In genomic region chr14:68792022-68792829, GRCh38 we compare ENCODE assay signal across 8 cellular contexts. TPM values are rescaled to one million over a fixed set of nuclear protein-coding genes. Genes with fewer than 3 reads are reported as not detected.
DNase-seq lines count a peak whose midpoint lies in the region; ATAC-seq and TF ChIP-seq lines count a peak whose summit lies in the region.

No MANE protein-coding gene starts in this region.

- H3K27ac Mint-ChIP-seq in activated CD8-positive, alpha-beta memory T cell treated with anti-CD3 and anti-CD28 coated beads, Interleukin-2, amount 10 ng/mL, durations not matched to agents 7 days and 5 days: peak overlapping the region; percentile 100
- H3K27ac Mint-ChIP-seq in activated CD8-positive, alpha-beta T cell treated with anti-CD3 and anti-CD28 coated beads for 36 hours: peak overlapping the region; percentile 100
- no peak overlapping the region for H3K27ac Mint-ChIP-seq in glutamatergic neuron (ENCODE audit: unreplicated experiment)

- POLR2A ChIA-PET in activated CD8-positive, alpha-beta T cell treated with anti-CD3 and anti-CD28 coated beads for 36 hours (lab: Charles Lee): interaction anchor here (0.6 to 9.4 kb wide), 17 partner anchors 10 to 542 kb away, joined by 3 to 207 read pairs (median 5); no protein-coding TSS in a partner anchor

- peaks cover 50% of the 10 kb centered on the region for H3K4me1 Mint-ChIP-seq in activated CD8-positive, alpha-beta memory T cell treated with anti-CD3 and anti-CD28 coated beads, Interleukin-2, amount 10 ng/mL, durations not matched to agents 7 days and 5 days
- H3K4me1 Mint-ChIP-seq in activated CD8-positive, alpha-beta T cell treated with anti-CD3 and anti-CD28 coated beads for 36 hours (ENCODE audit: low read depth): peaks cover 41% of the 10 kb centered on the region
- peaks cover 6% of the 10 kb centered on the region for H3K4me1 Mint-ChIP-seq in glutamatergic neuron (ENCODE audit: low read depth, unreplicated experiment)

- CTCF ChIA-PET in activated CD8-positive, alpha-beta memory T cell treated with anti-CD3 and anti-CD28 coated beads, Interleukin-2, amount 10 ng/mL, durations not matched to agents 7 days and 5 days (lab: Charles Lee): interaction anchor here (0.8 to 9.6 kb wide), 10 partner anchors 12 to 542 kb away, joined by 3 to 237 read pairs (median 6); no protein-coding TSS in a partner anchor
- CTCF ChIA-PET in activated CD8-positive, alpha-beta T cell treated with anti-CD3 and anti-CD28 coated beads for 36 hours (lab: Charles Lee): interaction anchor here (1.2 to 16.7 kb wide), 5 partner anchors 12 to 542 kb away, joined by 3 to 268 read pairs (median 58); no protein-coding TSS in a partner anchor

- H3K36me3 Mint-ChIP-seq in activated CD8-positive, alpha-beta memory T cell treated with anti-CD3 and anti-CD28 coated beads, Interleukin-2, amount 10 ng/mL, durations not matched to agents 7 days and 5 days: peaks cover 45% of the 10 kb centered on the region
- H3K36me3 Mint-ChIP-seq in activated CD8-positive, alpha-beta T cell treated with anti-CD3 and anti-CD28 coated beads for 36 hours (ENCODE audit: low read depth): peaks cover 58% of the 10 kb centered on the region
- no peaks in the 10 kb centered on the region for H3K36me3 Mint-ChIP-seq in glutamatergic neuron (ENCODE audit: unreplicated experiment)

- intact Hi-C loops in activated CD8-positive, alpha-beta T cell treated with anti-CD3 and anti-CD28 coated beads for 36 hours (cut with micrococcal nuclease): loop anchor here (2.0 to 5.0 kb wide), 2 partner anchors 23 to 110 kb away; no protein-coding TSS in a partner anchor

- H3K4me3 Mint-ChIP-seq in activated CD8-positive, alpha-beta memory T cell treated with anti-CD3 and anti-CD28 coated beads, Interleukin-2, amount 10 ng/mL, durations not matched to agents 7 days and 5 days: peak overlapping the region; percentile 87
- H3K4me3 Mint-ChIP-seq in activated CD8-positive, alpha-beta T cell treated with anti-CD3 and anti-CD28 coated beads for 36 hours: peak overlapping the region; percentile 88
- peak overlapping the region; percentile 80 for H3K4me3 Mint-ChIP-seq in glutamatergic neuron (ENCODE audit: unreplicated experiment)

- no peaks in the 10 kb centered on the region for H3K9me3 Mint-ChIP-seq in activated CD8-positive, alpha-beta memory T cell treated with anti-CD3 and anti-CD28 coated beads, Interleukin-2, amount 10 ng/mL, durations not matched to agents 7 days and 5 days (ENCODE audit: low read depth)
- no peaks in the 10 kb centered on the region for H3K9me3 Mint-ChIP-seq in activated CD8-positive, alpha-beta T cell treated with anti-CD3 and anti-CD28 coated beads for 36 hours
- peaks cover 2% of the 10 kb centered on the region for H3K9me3 Mint-ChIP-seq in glutamatergic neuron (ENCODE audit: unreplicated experiment)

- no peaks in the 10 kb centered on the region for H3K27me3 Mint-ChIP-seq in activated CD8-positive, alpha-beta memory T cell treated with anti-CD3 and anti-CD28 coated beads, Interleukin-2, amount 10 ng/mL, durations not matched to agents 7 days and 5 days
- no peaks in the 10 kb centered on the region for H3K27me3 Mint-ChIP-seq in activated CD8-positive, alpha-beta T cell treated with anti-CD3 and anti-CD28 coated beads for 36 hours
- peaks cover 18% of the 10 kb centered on the region for H3K27me3 Mint-ChIP-seq in glutamatergic neuron (ENCODE audit: unreplicated experiment)

- no peak for ATAC-seq in activated CD8-positive, alpha-beta memory T cell treated with anti-CD3 and anti-CD28 coated beads, Interleukin-2, amount 10 ng/mL, durations not matched to agents 7 days and 5 days
- ATAC-seq in activated CD8-positive, alpha-beta T cell treated with anti-CD3 and anti-CD28 coated beads for 36 hours: no peak

- DNase-seq in activated CD8-positive, alpha-beta memory T cell treated with anti-CD3 and anti-CD28 coated beads, Interleukin-2, amount 10 ng/mL, durations not matched to agents 7 days and 5 days: peak; percentile 72
- DNase-seq in activated CD8-positive, alpha-beta memory T cell treated with anti-CD3 and anti-CD28 coated beads for 24 hours: no peak
- peak; percentile 61 for DNase-seq in activated CD8-positive, alpha-beta T cell treated with anti-CD3 and anti-CD28 coated beads for 36 hours
- DNase-seq in glutamatergic neuron (peak; percentile 14), retina (peak; percentile 50), SHP77 (lab: John Stamatoyannopoulos, UW) (no peak), mesenteric fat pad (ENCODE audit: low spot score) (no peak), AG08396 (ENCODE audit: low spot score) (no peak)

- TF ChIP-seq CTCF in activated CD8-positive, alpha-beta T cell treated with anti-CD3 and anti-CD28 coated beads for 36 hours (IDR thresholded peaks at IDR 0.05): no peak
- no peak for TF ChIP-seq CTCF in glutamatergic neuron (IDR thresholded peaks at IDR 0.05; ENCODE audit: partially characterized antibody, unreplicated experiment)

RNA-seq across cellular contexts. Expression of gene ZFP36L1, which starts 0.6 kb away (rescaled TPM):
- 10 to 100 TPM; 53.6 to 85.6 TPM for total RNA-seq in activated CD8-positive, alpha-beta memory T cell treated with anti-CD3 and anti-CD28 coated beads, Interleukin-2, amount 10 ng/mL, durations not matched to agents 7 days and 5 days
- 10 to 100 TPM; 57.4 to 60.6 TPM for total RNA-seq in activated CD8-positive, alpha-beta T cell treated with anti-CD3 and anti-CD28 coated beads for 36 hours
- total RNA-seq in glutamatergic neuron (ENCODE audit: unreplicated experiment) (2.7 TPM), mesenteric fat pad (477 TPM)

Comparison
In these comparisons a context has a peak if more than half of its experiments do, and no peak if none do; other contexts are left out.
1. DNase-seq: peak in activated CD8-positive, alpha-beta memory T cell treated with anti-CD3 and anti-CD28 coated beads, Interleukin-2, amount 10 ng/mL, durations not matched to agents 7 days and 5 days (single experiment), activated CD8-positive, alpha-beta T cell treated with anti-CD3 and anti-CD28 coated beads for 36 hours (single experiment), glutamatergic neuron (single experiment) and retina (single experiment); none in activated CD8-positive, alpha-beta memory T cell treated with anti-CD3 and anti-CD28 coated beads for 24 hours (single experiment), SHP77 (0 of 2), mesenteric fat pad (single experiment) and AG08396 (single experiment).
2. RNA of gene ZFP36L1, which starts 0.6 kb away (total RNA-seq): 477 TPM in mesenteric fat pad (single experiment), 53.6 to 85.6 TPM in activated CD8-positive, alpha-beta memory T cell treated with anti-CD3 and anti-CD28 coated beads, Interleukin-2, amount 10 ng/mL, durations not matched to agents 7 days and 5 days and 57.4 to 60.6 TPM in activated CD8-positive, alpha-beta T cell treated with anti-CD3 and anti-CD28 coated beads for 36 hours; 2.7 TPM in glutamatergic neuron (single experiment); every median in the first group is over 10 times any median in the second.
3. Peak in every context shown above with its lines, with median percentiles within 50 percentile points of each other: H3K4me3 Mint-ChIP-seq.